23 cellular contexts compared by ENCODE assay signal in genomic region chr12:28650906-28651305, GRCh38.
"Had no signal": no experiment of that assay in that cellular context is flagged by ENCODE, and none has a peak within 500 bp of the region (broad histone marks: within the 10 kb centered on the region; RNA-seq: fewer than 3 reads in every experiment).

No MANE protein-coding gene starts in this region.

- H3K36me3 ChIP-seq: esophagus muscularis mucosa, gastroesophageal sphincter, heart left ventricle, left lung, lower lobe of right lung had no signal

- H3K27me3 ChIP-seq: dorsolateral prefrontal cortex, esophagus muscularis mucosa, foreskin keratinocyte, gastroesophageal sphincter, heart left ventricle, hepatocyte, left lung had no signal

- H3K4me3 Mint-ChIP-seq: immature natural killer cell, mesothelial cell of epicardium, naive B cell had no signal

- H3K4me1 ChIP-seq: esophagus muscularis mucosa, foreskin keratinocyte, gastroesophageal sphincter, heart left ventricle, left lung, lower lobe of right lung had no signal

- DNase-seq: dermis blood vessel endothelial cell; dorsolateral prefrontal cortex; effector CD4-positive, alpha-beta T cell; effector memory CD4-positive, alpha-beta T cell; foreskin keratinocyte; heart left ventricle; hypothalamus; immature natural killer cell; islet precursor cell; kidney; left cardiac atrium; left lung; left ventricle myocardium superior; lower lobe of right lung; mesenchymal stem cell; mucosa of descending colon; naive B cell had no signal

- H3K27ac Mint-ChIP-seq: immature natural killer cell, mesothelial cell of epicardium, naive B cell had no signal

- H3K9me3 ChIP-seq: esophagus muscularis mucosa, gastroesophageal sphincter, lower lobe of right lung had no signal

- ATAC-seq: foreskin keratinocyte, gastroesophageal sphincter, heart left ventricle, left cardiac atrium, left lung, left ventricle myocardium superior, lower lobe of right lung, mucosa of descending colon had no signal

- H2AFZ ChIP-seq: hepatocyte had no signal

- H3K27ac ChIP-seq: coronary artery, dorsolateral prefrontal cortex, esophagus muscularis mucosa, foreskin keratinocyte, gastroesophageal sphincter, heart left ventricle, hepatocyte, left lung, lower lobe of right lung had no signal

- H3K27me3 Mint-ChIP-seq: naive B cell had no signal

- H3K36me3 Mint-ChIP-seq: immature natural killer cell, naive B cell had no signal

- H3K4me2 ChIP-seq: hepatocyte had no signal

- H3K79me2 ChIP-seq: hepatocyte had no signal

- H3K4me3 ChIP-seq: coronary artery, dorsolateral prefrontal cortex, esophagus muscularis mucosa, gastroesophageal sphincter, heart left ventricle, hepatocyte, left lung, lower lobe of right lung, mucosa of descending colon had no signal

- H3K4me1 Mint-ChIP-seq: immature natural killer cell, mesothelial cell of epicardium, naive B cell had no signal

- FAIRE-seq: endothelial cell of umbilical vein had no signal
